ENCODE assay signal across 15 cellular contexts in the genomic region with DNA sequence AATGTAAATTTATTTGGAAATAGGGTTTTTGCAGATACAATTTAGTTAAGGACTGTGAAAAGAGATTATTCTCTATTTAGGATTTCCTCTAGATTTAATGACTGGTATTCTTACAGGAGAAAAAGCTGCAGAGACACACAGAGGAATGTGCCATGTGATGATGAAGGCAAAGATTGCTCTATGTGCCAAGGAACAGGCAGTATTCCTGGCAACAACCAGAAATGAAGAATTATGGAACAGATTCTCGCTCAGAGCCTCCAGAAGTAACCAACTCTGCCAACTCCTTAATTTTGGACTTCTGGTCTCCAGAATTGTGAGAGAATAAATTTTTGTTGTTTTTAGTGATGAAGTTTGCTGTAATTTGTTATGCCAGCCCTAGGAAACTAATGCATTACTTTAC.
DNase-seq lines count a peak whose midpoint lies in the region; ATAC-seq lines count a peak whose summit lies in the region.
"Had no signal": no experiment of that assay in that cellular context is flagged by ENCODE, and none has a peak within 500 bp of the region (broad histone marks: within the 10 kb centered on the region; RNA-seq: fewer than 3 reads in every experiment).

No MANE protein-coding gene starts in this region.

- H3K27me3 ChIP-seq in adipocyte (replicated peaks; ENCODE audit: control insufficient read depth, insufficient read depth, low read length) = no peaks in the 10 kb centered on the region
- H3K27me3 ChIP-seq: BE2C had no signal

- DNase-seq in Ammon's horn (ENCODE audit: low spot score) (peak; percentile 19), adipocyte (ENCODE audit: low read depth) (no peak), inferior parietal cortex (ENCODE audit: extremely low spot score) (peak; percentile 39), superior temporal gyrus (ENCODE audit: extremely low spot score) (peak; percentile 63), T-helper 9 cell (no peak)
- no peak for DNase-seq in activated CD8-positive, alpha-beta T cell treated with anti-CD3 and anti-CD28 coated beads, Interleukin-2, amount 10 ng/mL, durations not matched to agents 7 days and 5 days
- DNase-seq in activated T-cell treated with anti-CD3 and anti-CD28 coated beads, Interleukin-2, amount 50 U/mL, for 4 hours = no peak
- DNase-seq: ACHN; BE2C; CD4-positive, alpha-beta memory T cell; DND-41; GF-D8; GOT3; IMR-90 had no signal

- no peak overlapping the region for H3K27ac Mint-ChIP-seq in activated CD8-positive, alpha-beta T cell treated with anti-CD3 and anti-CD28 coated beads, Interleukin-2, amount 10 ng/mL, durations not matched to agents 7 days and 5 days
- H3K27ac Mint-ChIP-seq: CD4-positive, alpha-beta memory T cell had no signal

- H3K4me3 Mint-ChIP-seq in activated CD8-positive, alpha-beta T cell treated with anti-CD3 and anti-CD28 coated beads, Interleukin-2, amount 10 ng/mL, durations not matched to agents 7 days and 5 days = no peak overlapping the region
- H3K4me3 Mint-ChIP-seq in activated T-cell treated with anti-CD3 and anti-CD28 coated beads, Interleukin-2, amount 50 U/mL, for 4 hours = no peak overlapping the region
- H3K4me3 Mint-ChIP-seq: CD4-positive, alpha-beta memory T cell had no signal

- no peaks in the 10 kb centered on the region for H3K36me3 Mint-ChIP-seq in activated CD8-positive, alpha-beta T cell treated with anti-CD3 and anti-CD28 coated beads, Interleukin-2, amount 10 ng/mL, durations not matched to agents 7 days and 5 days (ENCODE audit: low read depth)
- H3K36me3 Mint-ChIP-seq in activated T-cell treated with anti-CD3 and anti-CD28 coated beads, Interleukin-2, amount 50 U/mL, for 4 hours (ENCODE audit: insufficient read depth) = no peaks in the 10 kb centered on the region
- H3K36me3 Mint-ChIP-seq: CD4-positive, alpha-beta memory T cell had no signal

- no peaks in the 10 kb centered on the region for H3K9me3 ChIP-seq in adipocyte (ENCODE audit: control insufficient read depth, low read length)
- H3K9me3 ChIP-seq: BE2C, HAP-1 had no signal

- POLR2A ChIA-PET in activated CD8-positive, alpha-beta T cell treated with anti-CD3 and anti-CD28 coated beads, Interleukin-2, amount 10 ng/mL, durations not matched to agents 7 days and 5 days (lab: Charles Lee) = no interaction called here

- peak overlapping the region; percentile 2 for H3K4me3 ChIP-seq in adipocyte (ENCODE audit: low read length)
- H3K4me3 ChIP-seq: HAP-1 had no signal

- H3K9ac ChIP-seq in adipocyte (ENCODE audit: low read length) = no peak overlapping the region

- no peaks in the 10 kb centered on the region for H3K36me3 ChIP-seq in adipocyte (ENCODE audit: control insufficient read depth, insufficient read depth, low read length, severe bottlenecking)
- H3K36me3 ChIP-seq: BE2C, HAP-1 had no signal

- no peaks in the 10 kb centered on the region for H3K4me1 Mint-ChIP-seq in activated CD8-positive, alpha-beta T cell treated with anti-CD3 and anti-CD28 coated beads, Interleukin-2, amount 10 ng/mL, durations not matched to agents 7 days and 5 days (ENCODE audit: low read depth)
- no peaks in the 10 kb centered on the region for H3K4me1 Mint-ChIP-seq in activated T-cell treated with anti-CD3 and anti-CD28 coated beads, Interleukin-2, amount 50 U/mL, for 4 hours (ENCODE audit: low read depth)
- H3K4me1 Mint-ChIP-seq: CD4-positive, alpha-beta memory T cell had no signal

- H3K27me3 Mint-ChIP-seq in activated CD8-positive, alpha-beta T cell treated with anti-CD3 and anti-CD28 coated beads, Interleukin-2, amount 10 ng/mL, durations not matched to agents 7 days and 5 days (ENCODE audit: low read depth) = no peaks in the 10 kb centered on the region
- no peaks in the 10 kb centered on the region for H3K27me3 Mint-ChIP-seq in activated T-cell treated with anti-CD3 and anti-CD28 coated beads, Interleukin-2, amount 50 U/mL, for 4 hours (ENCODE audit: low read depth)
- H3K27me3 Mint-ChIP-seq: CD4-positive, alpha-beta memory T cell had no signal

- no peaks in the 10 kb centered on the region for H3K9me3 Mint-ChIP-seq in activated CD8-positive, alpha-beta T cell treated with anti-CD3 and anti-CD28 coated beads, Interleukin-2, amount 10 ng/mL, durations not matched to agents 7 days and 5 days (ENCODE audit: insufficient read depth)
- no peaks in the 10 kb centered on the region for H3K9me3 Mint-ChIP-seq in activated T-cell treated with anti-CD3 and anti-CD28 coated beads, Interleukin-2, amount 50 U/mL, for 4 hours

- ATAC-seq in activated CD8-positive, alpha-beta T cell treated with anti-CD3 and anti-CD28 coated beads, Interleukin-2, amount 10 ng/mL, durations not matched to agents 7 days and 5 days = no peak
- no peak for ATAC-seq in activated T-cell treated with anti-CD3 and anti-CD28 coated beads, Interleukin-2, amount 50 U/mL, for 4 hours

- H3K4me1 ChIP-seq in adipocyte (ENCODE audit: control insufficient read depth, insufficient read depth, low read length) = peaks cover 31% of the 10 kb centered on the region
- H3K4me1 ChIP-seq: HAP-1 had no signal

- CTCF ChIA-PET in activated CD8-positive, alpha-beta T cell treated with anti-CD3 and anti-CD28 coated beads, Interleukin-2, amount 10 ng/mL, durations not matched to agents 7 days and 5 days (lab: Charles Lee) = no interaction called here

Comparison
In these comparisons a context has a peak if more than half of its experiments do, and no peak if none do; other contexts are left out.
1. DNase-seq: peak in Ammon's horn (single experiment), inferior parietal cortex (single experiment) and superior temporal gyrus (single experiment); none in adipocyte (single experiment), activated CD8-positive, alpha-beta T cell treated with anti-CD3 and anti-CD28 coated beads, Interleukin-2, amount 10 ng/mL, durations not matched to agents 7 days and 5 days (single experiment), activated T-cell treated with anti-CD3 and anti-CD28 coated beads, Interleukin-2, amount 50 U/mL, for 4 hours (single experiment) and T-helper 9 cell (single experiment).